In genomic region chr21:40688106-40688850, GRCh38 we compare ENCODE assay signal across 15 cellular contexts.
DNase-seq lines count a peak whose midpoint lies in the region; ATAC-seq, FAIRE-seq and TF ChIP-seq lines count a peak whose summit lies in the region.
"Had no signal": no experiment of that assay in that cellular context is flagged by ENCODE, and none has a peak within 500 bp of the region (broad histone marks: within the 10 kb centered on the region; RNA-seq: fewer than 3 reads in every experiment).

No MANE protein-coding gene starts in this region.

- no peak for TF ChIP-seq RAD21 in liver (IDR thresholded peaks at IDR 0.05)
- no peak for TF ChIP-seq RAD21 in HepG2 (CRISPR knock-in tag; IDR thresholded peaks at IDR 0.05)

- H3K36me3 ChIP-seq in liver (ENCODE audit: control insufficient read depth in 4 of 4, insufficient read depth in 3 of 4, low read depth in 1 of 4, low read length in 3 of 4) (no peaks in the 10 kb centered on the region), HepG2 (replicated peaks in 1 of 2; ENCODE audit: control insufficient read depth in 1 of 2, insufficient read depth in 2 of 2, low read length in 2 of 2) (no peaks in the 10 kb centered on the region), gastroesophageal sphincter (no peaks in the 10 kb centered on the region)

- TF ChIP-seq EP300 in HepG2 (IDR thresholded peaks at IDR 0.05; ENCODE audit: low read depth in 2 of 2, low read length in 2 of 2) (no peak), HepG2 (CRISPR knock-in tag; IDR thresholded peaks at IDR 0.05; ENCODE audit: borderline replicate concordance) (no peak), gastroesophageal sphincter (IDR thresholded peaks at IDR 0.05) (no peak)

- TF ChIP-seq CTCF in liver (IDR thresholded peaks at IDR 0.05; ENCODE audit: low read depth, low read length, missing input control): no peak
- TF ChIP-seq CTCF in HepG2 (CRISPR knock-in tag; IDR thresholded peaks at IDR 0.05): no peak
- TF ChIP-seq CTCF in glutamatergic neuron (IDR thresholded peaks at IDR 0.05; ENCODE audit: partially characterized antibody, unreplicated experiment): no peak
- TF ChIP-seq CTCF in mesothelial cell of epicardium (IDR thresholded peaks at IDR 0.05; ENCODE audit: unreplicated experiment): no peak
- no peak for TF ChIP-seq CTCF in gastroesophageal sphincter (IDR thresholded peaks at IDR 0.05)

- DNase-seq in HepG2 (ENCODE audit: low spot score) (no peak), glutamatergic neuron (no peak), mesothelial cell of epicardium (ENCODE audit: low spot score in 2 of 2, unreplicated experiment in 2 of 2) (no peak), NCI-H187 treated with DMSO at 0.1 percent for 48 hours (lab: John Stamatoyannopoulos, UW) (no peak)
- no peak for DNase-seq in stimulated activated CD4-positive, alpha-beta T cell treated with anti-CD3 and anti-CD28 coated beads, Interleukin-4, amount 100 ng/mL, for 4 hours
- DNase-seq: C1 segment of cervical spinal cord; Calu3; CD4-positive, alpha-beta T cell; DMS 273 treated with DMSO at 0.1 percent for 48 hours had no signal

- H3K4me1 Mint-ChIP-seq in glutamatergic neuron (ENCODE audit: low read depth, unreplicated experiment) (peaks cover 71% of the 10 kb centered on the region), mesothelial cell of epicardium (peaks cover 11% of the 10 kb centered on the region)
- H3K4me1 Mint-ChIP-seq: B cell had no signal

- BruUV-seq in HepG2 (replicated peaks; lab: Mats Ljungman, UMichigan): no TSS peak

- H3K79me2 ChIP-seq in HepG2 (ENCODE audit: insufficient read depth, low read length): no peaks in the 10 kb centered on the region

- no peak overlapping the region for H3K4me3 ChIP-seq in liver (ENCODE audit: low read depth in 1 of 3, low read length in 3 of 3)
- no peak overlapping the region for H3K4me3 ChIP-seq in HepG2 (replicated peaks in 1 of 3; ENCODE audit: insufficient read depth in 1 of 3, low read depth in 2 of 3, low read length in 3 of 3)
- H3K4me3 ChIP-seq in gastroesophageal sphincter: no peak overlapping the region
- H3K4me3 ChIP-seq: GM23338 had no signal

- no peaks in the 10 kb centered on the region for H4K20me1 ChIP-seq in HepG2 (ENCODE audit: insufficient read depth, low read length)

- H3K27me3 ChIP-seq in liver (ENCODE audit: control insufficient read depth in 4 of 4, insufficient read depth in 4 of 4, low read length in 3 of 4) (no peaks in the 10 kb centered on the region), HepG2 (ENCODE audit: control insufficient read depth in 1 of 2, insufficient read depth in 2 of 2, low read length in 2 of 2) (no peaks in the 10 kb centered on the region), gastroesophageal sphincter (no peaks in the 10 kb centered on the region)

- ATAC-seq in HepG2 (no peak), gastroesophageal sphincter (no peak)

- no peaks in the 10 kb centered on the region for H3K9me3 ChIP-seq in liver (ENCODE audit: control insufficient read depth in 4 of 4, low read length in 3 of 4)
- H3K9me3 ChIP-seq in HepG2 (ENCODE audit: low read length): peaks cover 99% of the 10 kb centered on the region
- H3K9me3 ChIP-seq in gastroesophageal sphincter: no peaks in the 10 kb centered on the region

- no peak overlapping the region for H3K9ac ChIP-seq in liver (ENCODE audit: low read depth in 1 of 2, low read length in 2 of 2)
- H3K9ac ChIP-seq in HepG2 (ENCODE audit: insufficient read depth, low read depth, low read length): no peak overlapping the region

- H3K27me3 Mint-ChIP-seq in glutamatergic neuron (ENCODE audit: unreplicated experiment): peaks cover 18% of the 10 kb centered on the region
- no peaks in the 10 kb centered on the region for H3K27me3 Mint-ChIP-seq in mesothelial cell of epicardium (ENCODE audit: low read depth)
- H3K27me3 Mint-ChIP-seq: B cell had no signal

- H3K36me3 Mint-ChIP-seq in glutamatergic neuron (ENCODE audit: unreplicated experiment): peaks cover 4% of the 10 kb centered on the region
- no peaks in the 10 kb centered on the region for H3K36me3 Mint-ChIP-seq in mesothelial cell of epicardium

- peak overlapping the region; percentile 67 for H3K4me3 Mint-ChIP-seq in glutamatergic neuron (ENCODE audit: unreplicated experiment)
- H3K4me3 Mint-ChIP-seq in mesothelial cell of epicardium: no peak overlapping the region
- H3K4me3 Mint-ChIP-seq: B cell; CD4-positive, alpha-beta T cell; GM23338 had no signal

- in situ Hi-C loops in HepG2 (cut with HindIII; ENCODE audit: extremely low pct_ligation_motif_present, low pct_unique_long_range_greater_than_20kb): no loop called here

- intact Hi-C loops in HepG2 (cut with micrococcal nuclease; ENCODE audit: unreplicated experiment): no loop called here

- CTCF ChIA-PET in HepG2 (lab: Yijun Ruan, JAX; ENCODE audit: low intra/inter-chr PET ratio, low total read pairs): no interaction called here

- peak overlapping the region; percentile 94 for H3K27ac Mint-ChIP-seq in glutamatergic neuron (ENCODE audit: unreplicated experiment)
- peak overlapping the region; percentile 45 for H3K27ac Mint-ChIP-seq in mesothelial cell of epicardium
- H3K27ac Mint-ChIP-seq: B cell; CD4-positive, alpha-beta T cell; GM23338 had no signal

- TF ChIP-seq POLR2A in HepG2 (IDR thresholded peaks at IDR 0.05; ENCODE audit: insufficient read depth in 1 of 2, low read depth in 2 of 2, low read length in 2 of 2) (no peak), gastroesophageal sphincter (IDR thresholded peaks at IDR 0.05) (no peak)

- POLR2A ChIA-PET in HepG2 (lab: Yijun Ruan, JAX): no interaction called here

- no peak overlapping the region for H3K27ac ChIP-seq in liver (ENCODE audit: low read depth in 1 of 2, low read length in 2 of 2)
- H3K27ac ChIP-seq in HepG2 (ENCODE audit: extremely low read length, insufficient read depth, low read length): no peak overlapping the region
- H3K27ac ChIP-seq in gastroesophageal sphincter: no peak overlapping the region
- H3K27ac ChIP-seq: HL-60 had no signal

- peaks cover 15% of the 10 kb centered on the region for H3K9me3 Mint-ChIP-seq in glutamatergic neuron (ENCODE audit: unreplicated experiment)
- peaks cover 3% of the 10 kb centered on the region for H3K9me3 Mint-ChIP-seq in mesothelial cell of epicardium
- H3K9me3 Mint-ChIP-seq: CD4-positive, alpha-beta T cell had no signal

- WGBS in liver: 38% methylated on average over 5 of the region's 5 CpGs
- 4% methylated on average over 5 of the region's 5 CpGs for WGBS in HepG2 (ENCODE audit: low lambda C conversion rate)
- WGBS in gastroesophageal sphincter (ENCODE audit: low coverage in 1 of 2), 2 donors: 50 to 63% methylated on average over 2 to 5 of the region's 5 CpGs

- no peak overlapping the region for H3K4me2 ChIP-seq in HepG2 (ENCODE audit: low read depth, low read length)
- H3K4me2 ChIP-seq: GM23338 had no signal

- H3K4me1 ChIP-seq in liver (ENCODE audit: control insufficient read depth in 4 of 4, insufficient read depth in 4 of 4, low read length in 3 of 4): no peaks in the 10 kb centered on the region
- H3K4me1 ChIP-seq in HepG2 (ENCODE audit: insufficient read depth, low read length): no peaks in the 10 kb centered on the region
- peaks cover 0 to 12% (median 0%) of the 10 kb centered on the region in 3 donors for H3K4me1 ChIP-seq in gastroesophageal sphincter

- H2AFZ ChIP-seq in HepG2 (ENCODE audit: low read length): no peak overlapping the region
- H2AFZ ChIP-seq: GM23338 had no signal

- FAIRE-seq in HepG2 (lab: Jason Lieb, UNC): no peak
- FAIRE-seq: A204.1 had no signal

TF ChIP-seq in liver, 16 proteins besides CTCF, POLR2A, EP300 and RAD21:
- TF ChIP-seq NR2F2 (IDR thresholded peaks at IDR 0.05): peak; percentile 82
- TF ChIP-seq ZBTB33 (IDR thresholded peaks at IDR 0.05): no peak

TF ChIP-seq in HepG2, 621 proteins besides CTCF, POLR2A, EP300 and RAD21:
- TF ChIP-seq ELF3 (CRISPR knock-in tag; IDR thresholded peaks at IDR 0.05) (no peak), MAZ (IDR thresholded peaks at IDR 0.05; ENCODE audit: borderline replicate concordance, low read depth, low read length) (no peak), MAZ (CRISPR knock-in tag; IDR thresholded peaks at IDR 0.05; ENCODE audit: low read depth) (no peak), PLRG1 (conservative IDR thresholded peaks at IDR 0.05) (no peak), ZNF550 (CRISPR knock-in tag; IDR thresholded peaks at IDR 0.05; ENCODE audit: borderline replicate concordance) (no peak), ZNF784 (CRISPR knock-in tag; IDR thresholded peaks at IDR 0.05; ENCODE audit: borderline replicate concordance) (no peak), CHCHD3 (CRISPR knock-in tag; IDR thresholded peaks at IDR 0.05) (no peak), TEF (CRISPR knock-in tag; IDR thresholded peaks at IDR 0.05) (no peak), SIX1 (CRISPR knock-in tag; IDR thresholded peaks at IDR 0.05; ENCODE audit: borderline replicate concordance) (no peak), MLLT10 (CRISPR knock-in tag; IDR thresholded peaks at IDR 0.05) (no peak), ZNF451 (CRISPR knock-in tag; IDR thresholded peaks at IDR 0.05) (no peak), ZNF792 (CRISPR knock-in tag; IDR thresholded peaks at IDR 0.05) (no peak), NR2F2 (IDR thresholded peaks at IDR 0.05; ENCODE audit: borderline replicate concordance, low read depth) (no peak), FLYWCH1 (CRISPR knock-in tag; IDR thresholded peaks at IDR 0.05) (no peak), ZNF660 (CRISPR knock-in tag; IDR thresholded peaks at IDR 0.05; ENCODE audit: borderline replicate concordance, low read depth) (no peak)
